In the genomic region with DNA sequence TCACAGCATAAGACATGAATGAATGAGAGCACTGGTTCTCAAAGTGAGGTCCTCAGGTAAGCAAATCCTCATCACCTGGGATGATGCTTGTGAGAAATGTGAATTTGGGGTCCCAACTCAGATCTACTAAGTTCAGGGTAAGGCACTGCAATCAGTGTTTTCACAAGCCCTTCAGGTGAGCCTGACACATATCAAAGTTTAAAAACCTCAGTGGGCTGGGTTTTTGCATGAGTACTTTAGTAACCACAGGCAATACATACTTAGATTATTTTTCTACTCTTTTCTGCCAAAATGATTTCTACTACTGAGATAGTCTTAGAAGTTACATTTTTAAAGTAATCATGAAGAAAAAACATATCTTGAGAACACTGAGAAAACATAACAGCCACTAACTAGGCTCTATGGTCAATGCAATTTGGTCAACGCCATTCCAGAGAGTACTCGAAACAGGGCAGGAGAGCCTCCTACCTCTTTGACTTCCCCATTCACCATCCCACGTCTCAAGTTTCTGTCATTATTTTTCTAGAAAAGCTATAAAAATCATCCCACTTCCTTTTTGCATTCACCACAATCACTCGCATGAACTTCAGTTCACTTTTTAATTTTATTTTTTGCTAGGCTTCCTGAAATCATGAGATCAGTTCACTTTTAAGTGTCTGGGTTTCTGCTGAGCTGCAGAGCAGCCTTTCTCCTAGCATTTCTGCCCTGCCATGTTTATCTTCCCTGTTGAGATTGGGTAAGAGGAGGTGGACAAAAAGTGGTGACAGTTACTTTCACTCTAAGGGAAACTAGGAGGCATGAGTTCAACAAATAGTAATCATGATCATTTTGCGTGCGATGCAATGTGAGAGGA, we compare ENCODE assay signal across 13 cellular contexts.
DNase-seq lines count a peak whose midpoint lies in the region; ATAC-seq and TF ChIP-seq lines count a peak whose summit lies in the region.
"Had no signal": no experiment of that assay in that cellular context is flagged by ENCODE, and none has a peak within 500 bp of the region (broad histone marks: within the 10 kb centered on the region; RNA-seq: fewer than 3 reads in every experiment).

No MANE protein-coding gene starts in this region.

- intact Hi-C loops in upper lobe of right lung (cut with DNase I): no loop called here

- H3K27ac Mint-ChIP-seq in activated CD8-positive, alpha-beta memory T cell treated with anti-CD3 and anti-CD28 coated beads, Interleukin-2, amount 10 ng/mL, durations not matched to agents 7 days and 5 days: no peak overlapping the region
- H3K27ac Mint-ChIP-seq: T-helper 17 cell had no signal

- no peaks in the 10 kb centered on the region for H3K27me3 ChIP-seq in upper lobe of right lung

- H3K4me1 Mint-ChIP-seq in activated CD8-positive, alpha-beta memory T cell treated with anti-CD3 and anti-CD28 coated beads, Interleukin-2, amount 10 ng/mL, durations not matched to agents 7 days and 5 days: no peaks in the 10 kb centered on the region

- no peak overlapping the region for H3K4me3 ChIP-seq in NB4 (ENCODE audit: low read depth, low read length)
- H3K4me3 ChIP-seq in upper lobe of right lung: no peak overlapping the region
- H3K4me3 ChIP-seq: heart right ventricle had no signal

- H3K27ac ChIP-seq in upper lobe of right lung: no peak overlapping the region
- H3K27ac ChIP-seq: heart right ventricle had no signal

- DNase-seq in NB4 (ENCODE audit: low read depth) (peak; percentile 67), upper lobe of right lung (no peak), NCI-H1930 (lab: John Stamatoyannopoulos, UW) (no peak), NCI-H1417 (lab: John Stamatoyannopoulos, UW) (no peak)
- no peak for DNase-seq in activated CD8-positive, alpha-beta memory T cell treated with anti-CD3 and anti-CD28 coated beads, Interleukin-2, amount 10 ng/mL, durations not matched to agents 7 days and 5 days
- DNase-seq: amygdala, DMS 273 treated with DMSO at 0.1 percent for 48 hours, heart right ventricle, NCI-H748 treated with DMSO at 0.1 percent for 48 hours, right cardiac atrium, T-helper 17 cell had no signal

- H3K4me3 Mint-ChIP-seq in activated CD8-positive, alpha-beta memory T cell treated with anti-CD3 and anti-CD28 coated beads, Interleukin-2, amount 10 ng/mL, durations not matched to agents 7 days and 5 days: no peak overlapping the region
- H3K4me3 Mint-ChIP-seq: T-helper 17 cell had no signal

- TF ChIP-seq CTCF in NB4 (IDR thresholded peaks at IDR 0.05; ENCODE audit: low read depth, low read length): no peak
- no peak for TF ChIP-seq CTCF in upper lobe of right lung (IDR thresholded peaks at IDR 0.05)

- H3K36me3 Mint-ChIP-seq in activated CD8-positive, alpha-beta memory T cell treated with anti-CD3 and anti-CD28 coated beads, Interleukin-2, amount 10 ng/mL, durations not matched to agents 7 days and 5 days: no peaks in the 10 kb centered on the region

- no peaks in the 10 kb centered on the region for H3K9me3 Mint-ChIP-seq in activated CD8-positive, alpha-beta memory T cell treated with anti-CD3 and anti-CD28 coated beads, Interleukin-2, amount 10 ng/mL, durations not matched to agents 7 days and 5 days (ENCODE audit: low read depth)

- no peak for TF ChIP-seq POLR2A in NB4 (IDR thresholded peaks at IDR 0.05; ENCODE audit: extremely low read depth, insufficient read length)

- CTCF ChIA-PET in activated CD8-positive, alpha-beta memory T cell treated with anti-CD3 and anti-CD28 coated beads, Interleukin-2, amount 10 ng/mL, durations not matched to agents 7 days and 5 days (lab: Charles Lee): no interaction called here

- no peaks in the 10 kb centered on the region for H3K4me1 ChIP-seq in upper lobe of right lung
- H3K4me1 ChIP-seq: heart right ventricle had no signal

- no peaks in the 10 kb centered on the region for H3K9me3 ChIP-seq in upper lobe of right lung
- H3K9me3 ChIP-seq: heart right ventricle had no signal

- no peaks in the 10 kb centered on the region for H3K36me3 ChIP-seq in upper lobe of right lung
- H3K36me3 ChIP-seq: heart right ventricle had no signal

- ATAC-seq in GM19328 (IDR thresholded peaks at IDR 0.05; ENCODE audit: unreplicated experiment) (peak; percentile 63), HG02973 (IDR thresholded peaks at IDR 0.05; ENCODE audit: unreplicated experiment) (peak; percentile 87), upper lobe of right lung (peak; percentile 80)
- ATAC-seq in activated CD8-positive, alpha-beta memory T cell treated with anti-CD3 and anti-CD28 coated beads, Interleukin-2, amount 10 ng/mL, durations not matched to agents 7 days and 5 days: no peak
- ATAC-seq: heart right ventricle, right cardiac atrium, T-helper 17 cell had no signal

- H3K27me3 Mint-ChIP-seq in activated CD8-positive, alpha-beta memory T cell treated with anti-CD3 and anti-CD28 coated beads, Interleukin-2, amount 10 ng/mL, durations not matched to agents 7 days and 5 days: peaks cover 6% of the 10 kb centered on the region
